In genomic region chr5:140362875-140363630, GRCh38 we compare ENCODE assay signal across 8 cellular contexts. TPM values are rescaled to one million over a fixed set of nuclear protein-coding genes. Genes with fewer than 3 reads are reported as not detected.
DNase-seq lines count a peak whose midpoint lies in the region; ATAC-seq and TF ChIP-seq lines count a peak whose summit lies in the region.

No MANE protein-coding gene starts in this region.

- peaks cover 0 to 11% (median under 1%) of the 10 kb centered on the region in 3 donors for H3K27me3 Mint-ChIP-seq in naive B cell

- H3K9me3 Mint-ChIP-seq in naive B cell, result no peaks in the 10 kb centered on the region

- H3K4me2 ChIP-seq in OCI-LY1 (ENCODE audit: low read length), result peak overlapping the region; percentile 70

- H3F3A ChIP-seq in OCI-LY1 (ENCODE audit: insufficient read depth, low read length), result no peaks in the 10 kb centered on the region

- H3K4me3 Mint-ChIP-seq in naive B cell, result peak overlapping the region in 7 of 8 donors; percentile 66 to 85 (median 77)

- H3K27ac ChIP-seq in OCI-LY1 (ENCODE audit: low read depth, low read length, poor library complexity, severe bottlenecking) (no peak overlapping the region), esophagus muscularis mucosa (replicated peaks in 1 of 4) (no peak overlapping the region)

- intact Hi-C loops in esophagus muscularis mucosa (cut with DNase I), result no loop called here

- TF ChIP-seq EP300 in esophagus muscularis mucosa (IDR thresholded peaks at IDR 0.05), result no peak

- WGBS in esophagus muscularis mucosa, result 44% methylated on average over 3 of the region's 29 CpGs

- peak; percentile 84 for ATAC-seq in GM18861 (IDR thresholded peaks at IDR 0.05; ENCODE audit: unreplicated experiment)
- ATAC-seq in HG03108 (IDR thresholded peaks at IDR 0.05; ENCODE audit: unreplicated experiment), result peak; percentile 88
- peak; percentile 95 to 96 for ATAC-seq in naive B cell (ENCODE audit: low read depth in 2 of 2)

- peak overlapping the region; percentile 47 for H3K4me3 ChIP-seq in AG10803 (ENCODE audit: low read length)
- H3K4me3 ChIP-seq in OCI-LY1 (ENCODE audit: low read depth, low read length, poor library complexity, severe bottlenecking), result peak overlapping the region; percentile 55
- H3K4me3 ChIP-seq in esophagus muscularis mucosa, result peak overlapping the region; percentile 24 to 51 (median 36)

- H3K9ac ChIP-seq in OCI-LY1 (ENCODE audit: low read length), result peak overlapping the region; percentile 34

- H3K27me3 ChIP-seq in OCI-LY1 (ENCODE audit: insufficient read depth, low read length), result no peaks in the 10 kb centered on the region
- H3K27me3 ChIP-seq in esophagus muscularis mucosa, result no peaks in the 10 kb centered on the region

- no peak for TF ChIP-seq POLR2A in esophagus muscularis mucosa (IDR thresholded peaks at IDR 0.05; ENCODE audit: low read depth)

- no peaks in the 10 kb centered on the region for H3K36me3 Mint-ChIP-seq in naive B cell

- H3K27ac Mint-ChIP-seq in naive B cell, result peak overlapping the region in 2 of 6 donors; percentile 22 to 42

- H3K9me3 ChIP-seq in OCI-LY1 (ENCODE audit: low read length) (no peaks in the 10 kb centered on the region), esophagus muscularis mucosa (no peaks in the 10 kb centered on the region)

- H3K4me1 ChIP-seq in OCI-LY1 (ENCODE audit: insufficient read depth, low read length, severe bottlenecking) (peaks cover 7% of the 10 kb centered on the region), esophagus muscularis mucosa (peaks cover 6 to 9% (median 7%) of the 10 kb centered on the region in 4 donors)

- no peaks in the 10 kb centered on the region for H3K36me3 ChIP-seq in OCI-LY1 (ENCODE audit: insufficient read depth, low read length)
- no peaks in the 10 kb centered on the region for H3K36me3 ChIP-seq in esophagus muscularis mucosa

- no peaks in the 10 kb centered on the region for H3K79me2 ChIP-seq in OCI-LY1 (ENCODE audit: insufficient read depth, low read length)

- no peaks in the 10 kb centered on the region for H3K9me2 ChIP-seq in OCI-LY1 (ENCODE audit: low read depth, low read length)

- H4K20me1 ChIP-seq in OCI-LY1 (ENCODE audit: insufficient read depth, low read length), result no peaks in the 10 kb centered on the region

- peak; percentile 43 for DNase-seq in AG10803 (ENCODE audit: low read depth)
- peak; percentile 81 for DNase-seq in activated T-cell treated with anti-CD3 and anti-CD28 coated beads for 4 hours
- no peak for DNase-seq in esophagus muscularis mucosa (ENCODE audit: extremely low spot score)
- peak; percentile 71 for DNase-seq in naive B cell
- DNase-seq in stimulated activated naive CD4-positive, alpha-beta T cell (lab: John Stamatoyannopoulos, UW), result peak; percentile 49 to 81 (median 68)

- H2AFZ ChIP-seq in OCI-LY1 (ENCODE audit: low read length), result no peak overlapping the region

- peaks cover 0 to 8% (median 8%) of the 10 kb centered on the region in 3 donors for H3K4me1 Mint-ChIP-seq in naive B cell

- peak; percentile 81 for TF ChIP-seq CTCF in AG10803 (conservative IDR thresholded peaks at IDR 0.05; ENCODE audit: low read length)
- TF ChIP-seq CTCF in OCI-LY1 (IDR thresholded peaks at IDR 0.05; ENCODE audit: low read length), result peak; percentile 98
- peak in 2 of 3 experiments; percentile 71 to 74 for TF ChIP-seq CTCF in esophagus muscularis mucosa (IDR thresholded peaks at IDR 0.05)

RNA-seq across cellular contexts. Expression of gene SLC4A9, which starts 3.1 kb away (rescaled TPM):
- not detected for total RNA-seq in esophagus muscularis mucosa
- not detected for polyA plus RNA-seq in naive B cell (ENCODE audit: low read depth in 6 of 6)

RNA-seq across cellular contexts. Expression of gene HBEGF, which starts 16.6 kb away (rescaled TPM):
- total RNA-seq in esophagus muscularis mucosa, result 10 to 100 TPM in 1 of 4 donors, 1 to 10 TPM in 3; 6.6 to 20.0 (median 8.2) TPM
- polyA plus RNA-seq in naive B cell (ENCODE audit: low read depth in 6 of 6), result under 1 TPM in 1 of 6 donors, not detected in 5; 0.19 TPM

RNA-seq across cellular contexts. Expression of gene ANKHD1, which starts 38.6 kb away (rescaled TPM):
- total RNA-seq in esophagus muscularis mucosa, result 10 to 100 TPM; 58.3 to 94.3 (median 62.2) TPM
- 10 to 100 TPM; 53.3 to 88.7 (median 62.5) TPM for polyA plus RNA-seq in naive B cell (ENCODE audit: low read depth in 6 of 6)
